In genomic region chr1:208595236-208595635, GRCh38 we compare ENCODE assay signal across 21 cellular contexts.
DNase-seq lines count a peak whose midpoint lies in the region; ATAC-seq and TF ChIP-seq lines count a peak whose summit lies in the region.
"Had no signal": no experiment of that assay in that cellular context is flagged by ENCODE, and none has a peak within 500 bp of the region (broad histone marks: within the 10 kb centered on the region; RNA-seq: fewer than 3 reads in every experiment).

No MANE protein-coding gene starts in this region.

- DNase-seq in SK-N-SH (no peak), left kidney (ENCODE audit: low read depth, low spot score) (peak; percentile 16), NCI-H446 (lab: John Stamatoyannopoulos, UW) (no peak), HEK293T (ENCODE audit: extremely low spot score) (no peak), cortex of kidney (lab: John Stamatoyannopoulos, UW) (no peak)
- DNase-seq: 8988T; BE2C; C1 segment of cervical spinal cord; CD4-positive, alpha-beta memory T cell; CD4-positive, CD25-positive, alpha-beta regulatory T cell; CD8-positive, alpha-beta memory T cell; COR-L47; DMS 273 treated with DMSO at 0.1 percent for 48 hours; DMS153; DMS53; DMS79; DND-41; GDM1 had no signal

- no peak for TF ChIP-seq CTCF in SK-N-SH (IDR thresholded peaks at IDR 0.05)

- CTCF ChIA-PET in SK-N-SH (lab: Yijun Ruan, JAX): interaction anchor here (0.8 to 1.1 kb wide), 2 partner anchors 8 to 34 kb away, joined by 3 to 4 read pairs; no protein-coding TSS in a partner anchor
- CTCF ChIA-PET in HEK293T (lab: Yijun Ruan, JAX): no interaction called here

- H3K4me1 ChIP-seq in SK-N-SH (ENCODE audit: control insufficient read depth in 1 of 2, insufficient read depth in 2 of 2, low read depth in 1 of 2, low read length in 1 of 2): peaks cover 0 to 36% of the 10 kb centered on the region in 2 experiments; a peak in 2 of 4 replicates
- H3K4me1 ChIP-seq: BE2C had no signal

- H4K20me1 ChIP-seq in SK-N-SH (ENCODE audit: insufficient read depth): no peaks in the 10 kb centered on the region
- H4K20me1 ChIP-seq: BLaER1 had no signal

- TF ChIP-seq EP300 in SK-N-SH (IDR thresholded peaks at IDR 0.05; ENCODE audit: borderline replicate concordance in 1 of 2, low read depth in 1 of 2, low read length in 1 of 2): no peak

- POLR2A ChIA-PET in SK-N-SH (lab: Yijun Ruan, JAX) (no interaction called here), HEK293T (lab: Yijun Ruan, JAX) (no interaction called here)

- H3K4me3 ChIP-seq in SK-N-SH (ENCODE audit: low read depth in 2 of 2, low read length in 1 of 2): no peak overlapping the region
- H3K4me3 ChIP-seq: BLaER1, GM12878 had no signal

- ATAC-seq in SK-N-SH treated with all-trans-retinoic acid at 6 μM for 48 hours: peak; percentile 62
- ATAC-seq: GM12878 had no signal

- no peaks in the 10 kb centered on the region for H3K9me3 ChIP-seq in SK-N-SH
- H3K9me3 ChIP-seq: BE2C, BLaER1 had no signal

- H2AFZ ChIP-seq in SK-N-SH (ENCODE audit: low read depth): no peak overlapping the region

- H3K36me3 ChIP-seq in SK-N-SH (replicated peaks in 1 of 2; ENCODE audit: control insufficient read depth in 1 of 2, insufficient read depth in 2 of 2, low read length in 1 of 2): no peaks in the 10 kb centered on the region
- H3K36me3 ChIP-seq: BE2C, BLaER1 had no signal

- no peak overlapping the region for H3K9ac ChIP-seq in SK-N-SH
- H3K9ac ChIP-seq: BLaER1 had no signal

- H3K27me3 ChIP-seq in SK-N-SH (ENCODE audit: insufficient read depth): no peaks in the 10 kb centered on the region
- H3K27me3 ChIP-seq: BE2C, BLaER1 had no signal

- H3K9me2 ChIP-seq in SK-N-SH: no peaks in the 10 kb centered on the region

- no peak overlapping the region for H3K4me2 ChIP-seq in SK-N-SH
- H3K4me2 ChIP-seq: BLaER1 had no signal

- peak overlapping the region; percentile 34 to 97 for H3K27ac ChIP-seq in SK-N-SH (ENCODE audit: low read depth in 2 of 2, low read length in 1 of 2)
- H3K27ac ChIP-seq: BLaER1 had no signal

- 46% methylated on average over 3 of the region's 3 CpGs for WGBS in SK-N-SH (ENCODE audit: low lambda C conversion rate)

- no peaks in the 10 kb centered on the region for H3K79me2 ChIP-seq in SK-N-SH (ENCODE audit: insufficient read depth)

- TF ChIP-seq RAD21 in SK-N-SH (IDR thresholded peaks at IDR 0.05; ENCODE audit: low read length): no peak

- peaks cover 5% of the 10 kb centered on the region for H3F3A ChIP-seq in SK-N-SH (replicated peaks; ENCODE audit: insufficient read depth)

TF ChIP-seq in SK-N-SH, 30 proteins besides CTCF, POLR2A, EP300 and RAD21:
- TF ChIP-seq FOSL2 (IDR thresholded peaks at IDR 0.05; ENCODE audit: borderline replicate concordance, low read depth) (no peak), MEF2A (IDR thresholded peaks at IDR 0.05; ENCODE audit: borderline replicate concordance, low read depth) (no peak), RCOR1 (IDR thresholded peaks at IDR 0.05; ENCODE audit: low read length) (no peak), FOXM1 (IDR thresholded peaks at IDR 0.05; ENCODE audit: low read depth) (no peak), GABPA (IDR thresholded peaks at IDR 0.05; ENCODE audit: low read depth) (no peak), TCF12 (IDR thresholded peaks at IDR 0.05) (no peak), EZH2phosphoT487 (IDR thresholded peaks at IDR 0.05; ENCODE audit: borderline replicate concordance, low read depth) (no peak), POLR2AphosphoS5 (IDR thresholded peaks at IDR 0.05; ENCODE audit: low read depth, low read length) (no peak)

TF ChIP-seq in SK-N-SH treated with all-trans-retinoic acid at 6 μM for 48 hours, 23 proteins besides CTCF, POLR2A, EP300 and RAD21:
- TF ChIP-seq ZFP30 (CRISPR knock-in tag; IDR thresholded peaks at IDR 0.05): no peak
- TF ChIP-seq PPARA (CRISPR knock-in tag; IDR thresholded peaks at IDR 0.05; ENCODE audit: borderline replicate concordance): no peak
- no peak for TF ChIP-seq ZNF8 (CRISPR knock-in tag; IDR thresholded peaks at IDR 0.05)

TF ChIP-seq in HEK293T, 16 proteins besides CTCF, POLR2A, EP300 and RAD21:
- no peak for TF ChIP-seq ELF4 (IDR thresholded peaks at IDR 0.05)
- TF ChIP-seq ZNF384 (IDR thresholded peaks at IDR 0.05): no peak
- no peak for TF ChIP-seq NFRKB (IDR thresholded peaks at IDR 0.05)
- no peak for TF ChIP-seq FOXA1 (IDR thresholded peaks at IDR 0.05)
- TF ChIP-seq BHLHE40 (IDR thresholded peaks at IDR 0.05; ENCODE audit: borderline replicate concordance): no peak
- no peak for TF ChIP-seq SP1 (IDR thresholded peaks at IDR 0.05)
- no peak for TF ChIP-seq LEF1 (IDR thresholded peaks at IDR 0.05; ENCODE audit: borderline replicate concordance)
- no peak for TF ChIP-seq PKNOX1 (IDR thresholded peaks at IDR 0.05)
- TF ChIP-seq TARDBP (IDR thresholded peaks at IDR 0.05): no peak
